ENCODE assay signal across 6 cellular contexts in genomic region chr6:103677290-103677689, GRCh38.
"Had no signal": no experiment of that assay in that cellular context is flagged by ENCODE, and none has a peak within 500 bp of the region (broad histone marks: within the 10 kb centered on the region; RNA-seq: fewer than 3 reads in every experiment).

No MANE protein-coding gene starts in this region.

- H3K4me2 ChIP-seq: GM23338 had no signal

- H2AFZ ChIP-seq: GM23338 had no signal

- ATAC-seq: GM23338, HepG2 had no signal

- H3K4me3 ChIP-seq: GM23338 had no signal

- DNase-seq: H9, HCEC 1CT, KBM-7 had no signal

- H3K27ac ChIP-seq: HL-60 had no signal
